Comparison of ENCODE assay signal across 1 cellular context in the genomic region with DNA sequence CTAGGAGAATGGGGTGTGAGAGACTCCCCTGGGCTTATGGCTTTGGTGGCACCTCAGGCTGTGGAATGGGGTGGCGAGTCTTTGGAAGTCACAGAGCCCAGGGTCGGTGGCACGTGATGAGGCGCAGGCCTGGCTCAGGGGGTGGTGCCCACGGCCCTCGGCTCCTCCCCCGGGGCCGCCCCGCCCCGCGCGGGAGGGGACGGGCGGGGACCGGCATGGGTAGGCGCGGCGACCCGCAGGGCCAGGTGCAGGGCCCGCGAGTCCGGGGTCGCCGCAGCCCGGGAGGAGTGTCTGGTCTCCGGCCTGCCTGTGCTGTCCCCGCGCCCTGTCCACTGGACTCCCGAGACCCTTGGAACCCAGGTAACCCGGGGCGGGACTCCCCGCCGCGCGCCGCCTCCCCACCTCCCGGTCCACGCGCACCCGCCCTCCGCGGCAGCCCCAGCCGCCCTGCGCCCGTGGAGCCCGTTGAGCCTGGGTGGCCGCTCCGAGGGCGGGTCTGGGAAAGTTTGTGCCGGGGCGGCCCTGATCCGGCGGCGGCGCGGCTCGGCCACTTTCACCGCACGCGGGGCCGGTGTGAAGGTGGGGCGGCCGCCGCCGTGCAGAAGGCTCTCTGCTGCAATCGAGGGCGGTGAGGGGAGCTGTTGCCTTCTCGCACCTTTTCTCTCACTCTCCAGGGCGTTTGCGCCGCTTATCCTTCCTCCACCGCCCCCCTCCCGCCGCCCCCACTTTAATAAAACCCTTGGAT.
TF ChIP-seq lines count a peak whose summit lies in the region.

A gene with protein sequence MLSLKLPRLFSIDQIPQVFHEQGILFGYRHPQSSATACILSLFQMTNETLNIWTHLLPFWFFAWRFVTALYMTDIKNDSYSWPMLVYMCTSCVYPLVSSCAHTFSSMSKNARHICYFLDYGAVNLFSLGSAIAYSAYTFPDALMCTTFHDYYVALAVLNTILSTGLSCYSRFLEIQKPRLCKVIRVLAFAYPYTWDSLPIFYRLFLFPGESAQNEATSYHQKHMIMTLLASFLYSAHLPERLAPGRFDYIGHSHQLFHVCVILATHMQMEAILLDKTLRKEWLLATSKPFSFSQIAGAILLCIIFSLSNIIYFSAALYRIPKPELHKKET (plus strand): TSS at position 216 of the 745 bp plus-strand sequence. CDS start 61,169 bp downstream, outside the sequence.

TF ChIP-seq in A549, 52 proteins besides CTCF, POLR2A, EP300 and RAD21 (continued from another document):
- TF ChIP-seq, protein P1, sequence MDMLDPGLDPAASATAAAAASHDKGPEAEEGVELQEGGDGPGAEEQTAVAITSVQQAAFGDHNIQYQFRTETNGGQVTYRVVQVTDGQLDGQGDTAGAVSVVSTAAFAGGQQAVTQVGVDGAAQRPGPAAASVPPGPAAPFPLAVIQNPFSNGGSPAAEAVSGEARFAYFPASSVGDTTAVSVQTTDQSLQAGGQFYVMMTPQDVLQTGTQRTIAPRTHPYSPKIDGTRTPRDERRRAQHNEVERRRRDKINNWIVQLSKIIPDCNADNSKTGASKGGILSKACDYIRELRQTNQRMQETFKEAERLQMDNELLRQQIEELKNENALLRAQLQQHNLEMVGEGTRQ (IDR thresholded peaks at IDR 0.05): peak; percentile 77
- no peak for TF ChIP-seq HDAC2 (IDR thresholded peaks at IDR 0.05)
- TF ChIP-seq TP53 (CRISPR knock-in tag; IDR thresholded peaks at IDR 0.05): no peak
- TF ChIP-seq RARB (CRISPR knock-in tag; IDR thresholded peaks at IDR 0.05): no peak
- TF ChIP-seq EHMT2 (IDR thresholded peaks at IDR 0.05; ENCODE audit: low read depth): no peak
- TF ChIP-seq, protein P2, sequence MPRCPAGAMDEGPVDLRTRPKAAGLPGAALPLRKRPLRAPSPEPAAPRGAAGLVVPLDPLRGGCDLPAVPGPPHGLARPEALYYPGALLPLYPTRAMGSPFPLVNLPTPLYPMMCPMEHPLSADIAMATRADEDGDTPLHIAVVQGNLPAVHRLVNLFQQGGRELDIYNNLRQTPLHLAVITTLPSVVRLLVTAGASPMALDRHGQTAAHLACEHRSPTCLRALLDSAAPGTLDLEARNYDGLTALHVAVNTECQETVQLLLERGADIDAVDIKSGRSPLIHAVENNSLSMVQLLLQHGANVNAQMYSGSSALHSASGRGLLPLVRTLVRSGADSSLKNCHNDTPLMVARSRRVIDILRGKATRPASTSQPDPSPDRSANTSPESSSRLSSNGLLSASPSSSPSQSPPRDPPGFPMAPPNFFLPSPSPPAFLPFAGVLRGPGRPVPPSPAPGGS (IDR thresholded peaks at IDR 0.05): peak; percentile 88; the same call in 2 of the 3 replicates
- TF ChIP-seq JUNB (IDR thresholded peaks at IDR 0.05): no peak
- no peak; the same call in 1 of the 2 replicates for TF ChIP-seq MYC (IDR thresholded peaks at IDR 0.05; ENCODE audit: borderline replicate concordance, low read length)
- 0 out of 2 replicates have a peak, but pooled peaks have one; percentile 37 for TF ChIP-seq HOXB5 (CRISPR knock-in tag; IDR thresholded peaks at IDR 0.05)
- no peak for TF ChIP-seq ESRRA (IDR thresholded peaks at IDR 0.05; ENCODE audit: borderline replicate concordance, low read length)
- no peak for TF ChIP-seq TFCP2L1 (CRISPR knock-in tag; IDR thresholded peaks at IDR 0.05)
- no peak for TF ChIP-seq ZNF302 (CRISPR knock-in tag; IDR thresholded peaks at IDR 0.05)
- no peak for TF ChIP-seq MAFK (IDR thresholded peaks at IDR 0.05; ENCODE audit: partially characterized antibody)
- TF ChIP-seq BHLHE40 (IDR thresholded peaks at IDR 0.05; ENCODE audit: low read depth, low read length): peak; percentile 68; the same call in 1 of the 2 replicates
- no peak for TF ChIP-seq ZSCAN20 (CRISPR knock-in tag; IDR thresholded peaks at IDR 0.05)
- TF ChIP-seq, protein P3, sequence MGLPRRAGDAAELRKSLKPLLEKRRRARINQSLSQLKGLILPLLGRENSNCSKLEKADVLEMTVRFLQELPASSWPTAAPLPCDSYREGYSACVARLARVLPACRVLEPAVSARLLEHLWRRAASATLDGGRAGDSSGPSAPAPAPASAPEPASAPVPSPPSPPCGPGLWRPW (IDR thresholded peaks at IDR 0.05): no peak
- no peak for TF ChIP-seq CEBPB (IDR thresholded peaks at IDR 0.05)
TF ChIP-seq in A549: peak in this region for 8.
